Comparison of ENCODE assay signal across 8 cellular contexts in genomic region chr9:35660966-35661413, GRCh38. TPM values are rescaled to one million over a fixed set of nuclear protein-coding genes. Genes with fewer than 3 reads are reported as not detected.
DNase-seq lines count a peak whose midpoint lies in the region; ATAC-seq and TF ChIP-seq lines count a peak whose summit lies in the region.

No MANE protein-coding gene starts in this region.

- H3K4me1 Mint-ChIP-seq in activated CD4-positive, alpha-beta T cell treated with anti-CD3 and anti-CD28 coated beads, Interleukin-2, amount 10 ng/mL, durations not matched to agents 7 days and 5 days = peaks cover 87% of the 10 kb centered on the region

- H3K27ac Mint-ChIP-seq in activated CD4-positive, alpha-beta T cell treated with anti-CD3 and anti-CD28 coated beads, Interleukin-2, amount 10 ng/mL, durations not matched to agents 7 days and 5 days = peak overlapping the region; percentile 54

- H3K27ac ChIP-seq in iPS-20b (ENCODE audit: low read length) = peak overlapping the region; percentile 10
- H3K27ac ChIP-seq in testis = peak overlapping the region; percentile 36 to 77

- POLR2A ChIA-PET in activated CD4-positive, alpha-beta T cell treated with anti-CD3 and anti-CD28 coated beads, Interleukin-2, amount 10 ng/mL, durations not matched to agents 7 days and 5 days (lab: Charles Lee) = interaction anchor here (1.0 kb wide), 1 partner anchor 9 kb away, joined by 4 read pairs; no protein-coding TSS in a partner anchor

- H3K4me3 Mint-ChIP-seq in activated CD4-positive, alpha-beta T cell treated with anti-CD3 and anti-CD28 coated beads, Interleukin-2, amount 10 ng/mL, durations not matched to agents 7 days and 5 days = peak overlapping the region; percentile 26

- H3K36me3 ChIP-seq in iPS-20b (ENCODE audit: insufficient read depth, low read depth, low read length) (peaks cover 41% of the 10 kb centered on the region), testis (ENCODE audit: low read depth, missing control alignments) (no peaks in the 10 kb centered on the region)

- TF ChIP-seq POLR2A in testis (IDR thresholded peaks at IDR 0.05) = no peak

- CTCF ChIA-PET in activated CD4-positive, alpha-beta T cell treated with anti-CD3 and anti-CD28 coated beads, Interleukin-2, amount 10 ng/mL, durations not matched to agents 7 days and 5 days (lab: Charles Lee) = interaction anchor here (1.0 to 7.2 kb wide), 7 partner anchors 13 to 129 kb away, joined by 3 to 74 read pairs (median 5); partner anchors contain the start of gene SIT1

- H3K4me3 ChIP-seq in WI38 (ENCODE audit: low read depth, low read length) (no peak overlapping the region), iPS-20b (ENCODE audit: low read length) (no peak overlapping the region), testis (no peak overlapping the region)

- TF ChIP-seq CTCF in WI38 (IDR thresholded peaks at IDR 0.05; ENCODE audit: low read depth, low read length) (peak; percentile 52), testis (IDR thresholded peaks at IDR 0.05) (peak; percentile 28 to 46 (median 32))

- WGBS in testis, 2 donors = 41 to 50% methylated on average over 9 of the region's 9 CpGs

- peaks cover 4% of the 10 kb centered on the region for H3K27me3 Mint-ChIP-seq in activated CD4-positive, alpha-beta T cell treated with anti-CD3 and anti-CD28 coated beads, Interleukin-2, amount 10 ng/mL, durations not matched to agents 7 days and 5 days

- no peaks in the 10 kb centered on the region for H3K9me3 ChIP-seq in iPS-20b (ENCODE audit: insufficient read depth, low read depth, low read length)
- H3K9me3 ChIP-seq in testis = no peaks in the 10 kb centered on the region

- intact Hi-C loops in testis (cut with DNase I; ENCODE audit: low total_unique reads) = loop anchor here (10.0 kb wide), 1 partner anchor 64 kb away; no protein-coding TSS in a partner anchor

- no peak overlapping the region for H3K9ac ChIP-seq in iPS-20b (ENCODE audit: low read depth, low read length)

- H3K27me3 ChIP-seq in iPS-20b (ENCODE audit: insufficient read depth, low read length) (peaks cover 12% of the 10 kb centered on the region), testis (no peaks in the 10 kb centered on the region)

- peaks cover 42% of the 10 kb centered on the region for H3K36me3 Mint-ChIP-seq in activated CD4-positive, alpha-beta T cell treated with anti-CD3 and anti-CD28 coated beads, Interleukin-2, amount 10 ng/mL, durations not matched to agents 7 days and 5 days (ENCODE audit: low read depth)

- ATAC-seq in HG03439 (IDR thresholded peaks at IDR 0.05; ENCODE audit: unreplicated experiment) = no peak
- ATAC-seq in GM19035 (IDR thresholded peaks at IDR 0.05; ENCODE audit: unreplicated experiment) = no peak

- peaks cover 12% of the 10 kb centered on the region for H3K4me1 ChIP-seq in iPS-20b (ENCODE audit: insufficient read depth, low read length)
- peaks cover 16% of the 10 kb centered on the region for H3K4me1 ChIP-seq in testis

- no peaks in the 10 kb centered on the region for H3K9me3 Mint-ChIP-seq in activated CD4-positive, alpha-beta T cell treated with anti-CD3 and anti-CD28 coated beads, Interleukin-2, amount 10 ng/mL, durations not matched to agents 7 days and 5 days

- no peak for DNase-seq in activated CD4-positive, alpha-beta T cell treated with anti-CD3 and anti-CD28 coated beads, Interleukin-2, amount 10 ng/mL, durations not matched to agents 7 days and 5 days
- no peak for DNase-seq in activated CD4-positive, alpha-beta T cell treated with anti-CD3 and anti-CD28 coated beads for 4 hours
- DNase-seq in testis = peak; percentile 59
- DNase-seq in effector CD4-positive, alpha-beta T cell = no peak

RNA-seq across cellular contexts. Expression of gene CCDC107, which starts 2.9 kb away (rescaled TPM):
- 10 to 100 TPM; 30.7 to 30.9 TPM for total RNA-seq in activated CD4-positive, alpha-beta T cell treated with anti-CD3 and anti-CD28 coated beads, Interleukin-2, amount 10 ng/mL, durations not matched to agents 7 days and 5 days
- 10 to 100 TPM; 13.4 to 19.0 TPM for total RNA-seq in testis
- 17.2 TPM for polyA plus RNA-seq in testis (ENCODE audit: insufficient read depth, low read depth, low replicate concordance)

RNA-seq across cellular contexts. Expression of gene RMRP, which starts 3.2 kb away (rescaled TPM):
- total RNA-seq in activated CD4-positive, alpha-beta T cell treated with anti-CD3 and anti-CD28 coated beads, Interleukin-2, amount 10 ng/mL, durations not matched to agents 7 days and 5 days = over 10,000 TPM in 1 of 2 experiments, 1,000 to 10,000 TPM in 1; 1,959 to 11,185 TPM
- total RNA-seq in testis = over 10,000 TPM in 1 of 2 donors, 1,000 to 10,000 TPM in 1; 4,421 to 15,053 TPM
- not detected for polyA plus RNA-seq in testis (ENCODE audit: insufficient read depth, low read depth, low replicate concordance)

RNA-seq across cellular contexts. Expression of gene ARHGEF39, which starts 4.0 kb away (rescaled TPM):
- 10 to 100 TPM; 11.8 to 13.5 TPM for total RNA-seq in activated CD4-positive, alpha-beta T cell treated with anti-CD3 and anti-CD28 coated beads, Interleukin-2, amount 10 ng/mL, durations not matched to agents 7 days and 5 days
- total RNA-seq in testis = 1 to 10 TPM; 2.2 to 6.5 TPM
- 7.0 TPM for polyA plus RNA-seq in testis (ENCODE audit: insufficient read depth, low read depth, low replicate concordance)

RNA-seq across cellular contexts. Expression of gene SIT1, which starts 10.3 kb away (rescaled TPM):
- total RNA-seq in activated CD4-positive, alpha-beta T cell treated with anti-CD3 and anti-CD28 coated beads, Interleukin-2, amount 10 ng/mL, durations not matched to agents 7 days and 5 days = 100 to 1,000 TPM; 195 to 202 TPM
- under 1 TPM in 1 of 2 donors, not detected in 1; 0.43 TPM for total RNA-seq in testis
- polyA plus RNA-seq in testis (ENCODE audit: insufficient read depth, low read depth, low replicate concordance) = 1.6 TPM

RNA-seq across cellular contexts. Expression of gene CA9, which starts 12.7 kb away (rescaled TPM):
- total RNA-seq in activated CD4-positive, alpha-beta T cell treated with anti-CD3 and anti-CD28 coated beads, Interleukin-2, amount 10 ng/mL, durations not matched to agents 7 days and 5 days = under 1 TPM in 1 of 2 experiments, not detected in 1; 0.40 TPM
- total RNA-seq in testis = 10 to 100 TPM; 11.0 to 36.8 TPM
- 50.5 TPM for polyA plus RNA-seq in testis (ENCODE audit: insufficient read depth, low read depth, low replicate concordance)
